Comparison of ENCODE assay signal across 11 cellular contexts in genomic region chr4:147480502-147480890, GRCh38. TPM values are rescaled to one million over a fixed set of nuclear protein-coding genes. Genes with fewer than 3 reads are reported as not detected.
DNase-seq lines count a peak whose midpoint lies in the region; ATAC-seq and TF ChIP-seq lines count a peak whose summit lies in the region.
"Had no signal": no experiment of that assay in that cellular context is flagged by ENCODE, and none has a peak within 500 bp of the region (broad histone marks: within the 10 kb centered on the region; RNA-seq: fewer than 3 reads in every experiment).

No MANE protein-coding gene starts in this region.

- peaks cover 41% of the 10 kb centered on the region for H3K79me2 ChIP-seq in hepatocyte

- peak overlapping the region; percentile 90 for H3K4me2 ChIP-seq in hepatocyte

- peaks cover 4% of the 10 kb centered on the region for H3K9me3 Mint-ChIP-seq in CD4-positive, alpha-beta T cell
- H3K9me3 Mint-ChIP-seq: activated CD4-positive, alpha-beta memory T cell treated with anti-CD3 and anti-CD28 coated beads for 36 hours had no signal

- H3K9me3 ChIP-seq in BE2C, result no peaks in the 10 kb centered on the region; the same call in 1 of the 2 replicates
- no peaks in the 10 kb centered on the region for H3K9me3 ChIP-seq in hepatocyte (ENCODE audit: low read depth)
- H3K9me3 ChIP-seq in CD4-positive, alpha-beta T cell (ENCODE audit: control insufficient read depth, low read length), result no peaks in the 10 kb centered on the region

- H3K27me3 Mint-ChIP-seq in CD4-positive, alpha-beta T cell, result peaks cover 40% of the 10 kb centered on the region

- CTCF ChIA-PET in CD4-positive, alpha-beta T cell (lab: Charles Lee), result no interaction called here

- no peak for ATAC-seq in GM19023 (IDR thresholded peaks at IDR 0.05; ENCODE audit: unreplicated experiment)
- no peak for ATAC-seq in CD4-positive, alpha-beta T cell (ENCODE audit: poor library complexity)

- 67% methylated on average over 11 of the region's 11 CpGs for WGBS in hepatocyte (ENCODE audit: low lambda C conversion rate, missing lambda C conversion rate)

- H3K36me3 Mint-ChIP-seq in CD4-positive, alpha-beta T cell (ENCODE audit: low read depth), result no peaks in the 10 kb centered on the region
- H3K36me3 Mint-ChIP-seq: activated CD4-positive, alpha-beta memory T cell treated with anti-CD3 and anti-CD28 coated beads for 36 hours; CD4-positive, CD25-positive, alpha-beta regulatory T cell had no signal

- H3K4me3 Mint-ChIP-seq in CD4-positive, alpha-beta T cell, result no peak overlapping the region
- H3K4me3 Mint-ChIP-seq: activated CD4-positive, alpha-beta memory T cell treated with anti-CD3 and anti-CD28 coated beads for 36 hours; CD4-positive, CD25-positive, alpha-beta regulatory T cell had no signal

- DNase-seq in BE2C (no peak), astrocyte of the cerebellum (ENCODE audit: low read depth) (no peak), hepatocyte (ENCODE audit: low spot score) (no peak), retinal pigment epithelial cell (ENCODE audit: low read depth) (no peak), SW480 (ENCODE audit: low spot score) (no peak)
- DNase-seq in activated CD4-positive, CD25-positive, alpha-beta regulatory T cell (lab: John Stamatoyannopoulos, UW), result no peak
- no peak for DNase-seq in CD4-positive, alpha-beta T cell
- DNase-seq: activated CD4-positive, alpha-beta memory T cell treated with anti-CD3 and anti-CD28 coated beads for 36 hours; CD4-positive, CD25-positive, alpha-beta regulatory T cell; NCI-H1436 had no signal

- H3K4me3 ChIP-seq in BE2C (ENCODE audit: low read depth, low read length), result peak overlapping the region; percentile 67
- peak overlapping the region; percentile 61 for H3K4me3 ChIP-seq in astrocyte of the cerebellum (ENCODE audit: low read depth, low read length)
- H3K4me3 ChIP-seq in hepatocyte, result peak overlapping the region; percentile 84
- H3K4me3 ChIP-seq in retinal pigment epithelial cell (ENCODE audit: low read length), result peak overlapping the region; percentile 55

- peak overlapping the region; percentile 84 for H3K27ac ChIP-seq in hepatocyte
- H3K27ac ChIP-seq in CD4-positive, alpha-beta T cell (ENCODE audit: low read depth, low read length), result no peak overlapping the region

- POLR2A ChIA-PET in CD4-positive, alpha-beta T cell (lab: Charles Lee), result no interaction called here

- no peaks in the 10 kb centered on the region for H3K4me1 Mint-ChIP-seq in CD4-positive, alpha-beta T cell (ENCODE audit: low read depth)
- H3K4me1 Mint-ChIP-seq: CD4-positive, CD25-positive, alpha-beta regulatory T cell had no signal

- no peaks in the 10 kb centered on the region for H4K20me1 ChIP-seq in hepatocyte (ENCODE audit: insufficient read depth, poor library complexity, severe bottlenecking)

- H3K36me3 ChIP-seq in BE2C (peaks cover 2% of the 10 kb centered on the region), hepatocyte (replicated peaks; ENCODE audit: insufficient read depth, low read depth) (no peaks in the 10 kb centered on the region)

- peak overlapping the region; percentile 75 for H2AFZ ChIP-seq in hepatocyte

- H3K27me3 ChIP-seq in BE2C (no peaks in the 10 kb centered on the region), hepatocyte (no peaks in the 10 kb centered on the region)
- H3K27me3 ChIP-seq in CD4-positive, alpha-beta T cell (ENCODE audit: control insufficient read depth, insufficient read depth, low read length), result peaks cover 37% of the 10 kb centered on the region

- H3K4me1 ChIP-seq in BE2C (peaks cover 5% of the 10 kb centered on the region), hepatocyte (ENCODE audit: insufficient read depth) (peaks cover 8% of the 10 kb centered on the region)

- intact Hi-C loops in CD4-positive, alpha-beta T cell (cut with DNase I, micrococcal nuclease), result no loop called here

- TF ChIP-seq CTCF in BE2C (IDR thresholded peaks at IDR 0.05; ENCODE audit: low read depth, low read length) (no peak), astrocyte of the cerebellum (IDR thresholded peaks at IDR 0.05; ENCODE audit: low read depth, low read length, missing control alignments) (no peak), hepatocyte (IDR thresholded peaks at IDR 0.05; ENCODE audit: poor library complexity) (no peak), retinal pigment epithelial cell (conservative IDR thresholded peaks at IDR 0.05; ENCODE audit: low read depth, low read length) (no peak)
- TF ChIP-seq CTCF in CD4-positive, alpha-beta T cell (IDR thresholded peaks at IDR 0.05), result no peak

- no peak overlapping the region for H3K27ac Mint-ChIP-seq in CD4-positive, alpha-beta T cell
- H3K27ac Mint-ChIP-seq: activated CD4-positive, alpha-beta memory T cell treated with anti-CD3 and anti-CD28 coated beads for 36 hours; CD4-positive, CD25-positive, alpha-beta regulatory T cell had no signal

- in situ Hi-C loops in astrocyte of the cerebellum (cut with HindIII; ENCODE audit: low sequenced_read_pairs), result loop anchor here (5.0 kb wide), 1 partner anchor 37 kb away; no protein-coding TSS in a partner anchor

- H3K9me2 ChIP-seq in hepatocyte (replicated peaks; ENCODE audit: insufficient read depth), result no peaks in the 10 kb centered on the region

RNA-seq across cellular contexts. Expression of gene EDNRA, which starts 0.4 kb away (rescaled TPM):
- polyA plus RNA-seq in BE2C (2012; ENCODE audit: insufficient read depth, insufficient read length, low read depth), result 0.42 TPM
- total RNA-seq in hepatocyte, result 28.1 and 35.7 TPM in 2 replicates
- 12.8 and 19.0 TPM in 2 replicates for polyA plus RNA-seq in hepatocyte
- total RNA-seq in CD4-positive, alpha-beta T cell, result not detected
- total RNA-seq: activated CD4-positive, alpha-beta memory T cell treated with anti-CD3 and anti-CD28 coated beads for 36 hours; CD4-positive, CD25-positive, alpha-beta regulatory T cell had no signal
- polyA plus RNA-seq: CD4-positive, CD25-positive, alpha-beta regulatory T cell had no signal

Comparison
In these comparisons a context has a peak if more than half of its experiments do, and no peak if none do; other contexts are left out.
1. RNA of gene EDNRA, which starts 0.4 kb away (total RNA-seq): 28.1 to 35.7 TPM in hepatocyte; not detected in CD4-positive, alpha-beta T cell; every median in the first group is over 10 times any median in the second.
2. Peak in every context shown above with its lines, with median percentiles within 50 percentile points of each other: H3K4me3 ChIP-seq.